Comparison of ENCODE assay signal across 22 cellular contexts in genomic region chr5:142412581-142412980, GRCh38.
DNase-seq lines count a peak whose midpoint lies in the region; ATAC-seq, FAIRE-seq and TF ChIP-seq lines count a peak whose summit lies in the region.
"Had no signal": no experiment of that assay in that cellular context is flagged by ENCODE, and none has a peak within 500 bp of the region (broad histone marks: within the 10 kb centered on the region; RNA-seq: fewer than 3 reads in every experiment).

No MANE protein-coding gene starts in this region.

- intact Hi-C loops in left ventricle myocardium superior (cut with micrococcal nuclease) = no loop called here
- intact Hi-C loops in left cardiac atrium (cut with DNase I) = no loop called here

- H2AFZ ChIP-seq in H1 (ENCODE audit: low read length) (no peak overlapping the region; the same call in 1 of the 2 replicates), neural progenitor cell (replicated peaks) (no peak overlapping the region)

- H2BK5ac ChIP-seq in H1 (ENCODE audit: low read depth, low read length) = no peak overlapping the region

- peaks cover 27% of the 10 kb centered on the region for H3K4me1 Mint-ChIP-seq in neural progenitor cell
- H3K4me1 Mint-ChIP-seq in CD8-positive, alpha-beta memory T cell = no peaks in the 10 kb centered on the region
- H3K4me1 Mint-ChIP-seq: CD14-positive monocyte had no signal

- H3K36me3 ChIP-seq in H1 (ENCODE audit: control insufficient read depth in 2 of 4, insufficient read depth in 4 of 4, low read length in 3 of 4) (no peaks in the 10 kb centered on the region), neural progenitor cell (no peaks in the 10 kb centered on the region)
- no peaks in the 10 kb centered on the region for H3K36me3 ChIP-seq in CD8-positive, alpha-beta memory T cell (ENCODE audit: insufficient read depth, low read length)
- H3K36me3 ChIP-seq: HAP-1 had no signal

- TF ChIP-seq CTCF in H1 (IDR thresholded peaks at IDR 0.05; ENCODE audit: control extremely low read depth in 1 of 3, insufficient read depth in 1 of 3, low read depth in 1 of 3, low read length in 3 of 3) (no peak), neural progenitor cell (IDR thresholded peaks at IDR 0.05) (no peak)

- no peak for TF ChIP-seq EP300 in H1 (IDR thresholded peaks at IDR 0.05; ENCODE audit: borderline replicate concordance in 1 of 2, low read depth in 2 of 2, low read length in 2 of 2)

- H3K4me3 Mint-ChIP-seq in neural progenitor cell = no peak overlapping the region
- H3K4me3 Mint-ChIP-seq in CD8-positive, alpha-beta memory T cell = peak overlapping the region in 1 of 7 donors; percentile 36
- H3K4me3 Mint-ChIP-seq: CD14-positive monocyte had no signal

- H3K27ac ChIP-seq in H1 (ENCODE audit: low read depth, low read length) = no peak overlapping the region; the same call in 1 of the 2 replicates
- H3K27ac ChIP-seq in neural progenitor cell = no peak overlapping the region
- H3K27ac ChIP-seq in CD8-positive, alpha-beta memory T cell (ENCODE audit: low read depth, low read length) = no peak overlapping the region
- H3K27ac ChIP-seq: HL-60, KMS-11 had no signal

- no peak overlapping the region for H2BK20ac ChIP-seq in H1 (ENCODE audit: low read length)

- no peaks in the 10 kb centered on the region for H3F3A ChIP-seq in neural progenitor cell (ENCODE audit: low read depth)

- no peaks in the 10 kb centered on the region for H4K20me1 ChIP-seq in H1 (replicated peaks in 1 of 2; ENCODE audit: control insufficient read depth in 1 of 2, insufficient read depth in 2 of 2, low read length in 2 of 2)
- H4K20me1 ChIP-seq in neural progenitor cell (ENCODE audit: low read depth) = no peaks in the 10 kb centered on the region

- TF ChIP-seq RAD21 in H1 (IDR thresholded peaks at IDR 0.05 in 1 of 2, conservative IDR thresholded peaks at IDR 0.05 in 1 of 2; ENCODE audit: low read depth in 2 of 2, low read length in 2 of 2) = no peak

- H3K4me2 ChIP-seq in H1 (ENCODE audit: insufficient read depth in 1 of 2, low read depth in 2 of 2, low read length in 2 of 2) (no peak overlapping the region), neural progenitor cell (peak overlapping the region; percentile 31)
- H3K4me2 ChIP-seq: KMS-11 had no signal

- no peak overlapping the region for H4K8ac ChIP-seq in H1 (ENCODE audit: extremely low read depth, insufficient read depth, low read length)

- POLR2A ChIA-PET in H1 (lab: Charles Lee; ENCODE audit: partially characterized antibody) = interaction anchor here (0.9 to 2.0 kb wide), 3 partner anchors 45 to 86 kb away, joined by 3 to 7 read pairs (median 4); no protein-coding TSS in a partner anchor
- POLR2A ChIA-PET in CD8-positive, alpha-beta memory T cell (lab: Charles Lee) = no interaction called here

- H3K27ac Mint-ChIP-seq in neural progenitor cell = peak overlapping the region; percentile 16
- no peak overlapping the region for H3K27ac Mint-ChIP-seq in CD8-positive, alpha-beta memory T cell

- no peak overlapping the region for H4K91ac ChIP-seq in H1 (replicated peaks; ENCODE audit: insufficient read length, low read length)

- H3K4me1 ChIP-seq in H1 (replicated peaks in 1 of 4; ENCODE audit: control insufficient read depth in 3 of 4, insufficient read depth in 4 of 4, low read length in 3 of 4) (peaks cover 0 to 7% (median 0%) of the 10 kb centered on the region in 4 experiments; a peak in 2 of 7 replicates), neural progenitor cell (peaks cover 15% of the 10 kb centered on the region)
- no peaks in the 10 kb centered on the region for H3K4me1 ChIP-seq in CD8-positive, alpha-beta memory T cell (ENCODE audit: insufficient read depth, low read length)
- H3K4me1 ChIP-seq: HAP-1 had no signal

- H3K79me1 ChIP-seq in H1 (ENCODE audit: low read depth, low read length) = no peaks in the 10 kb centered on the region

- H3K23me2 ChIP-seq in H1 (ENCODE audit: low read depth, low read length) = no peaks in the 10 kb centered on the region; the same call in 1 of the 2 replicates

- H2BK12ac ChIP-seq in H1 (ENCODE audit: low read depth, low read length) = peak overlapping the region; percentile 10; the same call in 1 of the 2 replicates

- peaks cover 7% of the 10 kb centered on the region for H3K9me3 Mint-ChIP-seq in neural progenitor cell
- H3K9me3 Mint-ChIP-seq in CD8-positive, alpha-beta memory T cell = no peaks in the 10 kb centered on the region
- H3K9me3 Mint-ChIP-seq: CD14-positive monocyte had no signal

- H3K27me3 ChIP-seq in H1 (replicated peaks in 1 of 4; ENCODE audit: control insufficient read depth in 3 of 4, extremely low read depth in 1 of 4, insufficient read depth in 3 of 4, low read length in 3 of 4) (no peaks in the 10 kb centered on the region), neural progenitor cell (no peaks in the 10 kb centered on the region)
- no peaks in the 10 kb centered on the region for H3K27me3 ChIP-seq in CD8-positive, alpha-beta memory T cell (ENCODE audit: insufficient read depth, low read length, poor library complexity, severe bottlenecking)

- no peak for FAIRE-seq in H1 (lab: Jason Lieb, UNC)
- FAIRE-seq: RCC 7860 had no signal

- WGBS in H1 (ENCODE audit: extremely low coverage in 1 of 2, insufficient coverage in 1 of 2, insufficient read length in 1 of 2, insufficient replicate concordance in 2 of 2, low coverage in 1 of 2, low lambda C conversion rate in 2 of 2, missing lambda C conversion rate in 1 of 2), 2 experiments = 95% methylated on average over 5 of the region's 5 CpGs; no CpG with 5 or more reads in 1 of the 2 experiments

- no peaks in the 10 kb centered on the region for H3K79me2 ChIP-seq in H1 (ENCODE audit: control insufficient read depth in 1 of 2, insufficient read depth in 2 of 2, low read length in 2 of 2)
- no peaks in the 10 kb centered on the region for H3K79me2 ChIP-seq in neural progenitor cell (ENCODE audit: low read depth)

- H4K5ac ChIP-seq in H1 (ENCODE audit: insufficient read length, low read depth, low read length) = no peak overlapping the region

- H3K27me3 Mint-ChIP-seq in neural progenitor cell (ENCODE audit: insufficient read depth, low read depth) = peaks cover 5% of the 10 kb centered on the region
- H3K27me3 Mint-ChIP-seq in CD8-positive, alpha-beta memory T cell = peaks cover 0 to 2% of the 10 kb centered on the region in 2 donors

- no peak overlapping the region; the same call in 1 of the 2 replicates for H3K18ac ChIP-seq in H1 (ENCODE audit: extremely low read depth, low read length)

- DNase-seq in left ventricle myocardium superior (no peak), left cardiac atrium (no peak), H1 (ENCODE audit: low read depth in 1 of 2, low spot score in 2 of 2) (no peak), neural progenitor cell (ENCODE audit: low spot score) (no peak), NCI-H82 treated with DMSO at 0.1 percent for 48 hours (lab: John Stamatoyannopoulos, UW; ENCODE audit: unreplicated experiment) (no peak)
- no peak for DNase-seq in activated CD4-positive, alpha-beta T cell treated with anti-CD3 and anti-CD28 coated beads for 1 hour
- no peak for DNase-seq in CD8-positive, alpha-beta memory T cell
- DNase-seq: AML-193, DMS79 treated with DMSO at 0.1 percent for 48 hours, NCI-H1105, NCI-H146, NCI-H2029 treated with DMSO at 0.1 percent for 48 hours, NCI-H226, NCI-H510A treated with DMSO at 0.1 percent for 48 hours, NCI-H774, SW 1271 had no signal

- no peak overlapping the region for H3K4me3 ChIP-seq in H1 (ENCODE audit: extremely low read depth in 1 of 4, insufficient read depth in 2 of 4, low read depth in 3 of 4, low read length in 4 of 4)
- no peak overlapping the region for H3K4me3 ChIP-seq in neural progenitor cell
- no peak overlapping the region for H3K4me3 ChIP-seq in CD8-positive, alpha-beta memory T cell (ENCODE audit: low read length)
- H3K4me3 ChIP-seq: HAP-1 had no signal

- CTCF ChIA-PET in H1 (lab: Charles Lee; ENCODE audit: partially characterized antibody) = interaction anchor here (0.6 to 1.6 kb wide), 6 partner anchors 10 to 925 kb away, joined by 3 to 4 read pairs (median 4); no protein-coding TSS in a partner anchor
- CTCF ChIA-PET in CD8-positive, alpha-beta memory T cell (lab: Charles Lee) = no interaction called here

- no peak overlapping the region for H2BK15ac ChIP-seq in H1 (ENCODE audit: low read length)

- no peak overlapping the region for H3K14ac ChIP-seq in H1 (ENCODE audit: insufficient read length)

- no peak for TF ChIP-seq POLR2A in H1 (IDR thresholded peaks at IDR 0.05; ENCODE audit: control extremely low read depth in 1 of 2, low read depth in 2 of 2, low read length in 2 of 2)

- H3K9ac ChIP-seq in H1 (replicated peaks in 1 of 4; ENCODE audit: extremely low read depth in 1 of 4, low read depth in 3 of 4, low read length in 3 of 4) = no peak overlapping the region
- H3K9ac ChIP-seq in neural progenitor cell = no peak overlapping the region
- H3K9ac ChIP-seq: KMS-11 had no signal

- H3K9me3 ChIP-seq in H1 (ENCODE audit: insufficient read depth in 2 of 2, low read depth in 1 of 2, low read length in 1 of 2) (no peaks in the 10 kb centered on the region), neural progenitor cell (ENCODE audit: low read depth) (no peaks in the 10 kb centered on the region)
- H3K9me3 ChIP-seq in CD8-positive, alpha-beta memory T cell (ENCODE audit: low read length) = no peaks in the 10 kb centered on the region
- H3K9me3 ChIP-seq: HAP-1 had no signal

- H2AK5ac ChIP-seq in H1 (ENCODE audit: low read depth, low read length) = no peak overlapping the region

- ATAC-seq in left ventricle myocardium superior (peak; percentile 31), left cardiac atrium (no peak), GM21723 (IDR thresholded peaks at IDR 0.05; ENCODE audit: unreplicated experiment) (no peak)

- H3K56ac ChIP-seq in H1 (replicated peaks; ENCODE audit: insufficient read length, low read depth, low read length) = no peak overlapping the region

- no peak overlapping the region for H3K23ac ChIP-seq in H1 (ENCODE audit: insufficient read length)

- no peak overlapping the region for H2BK120ac ChIP-seq in H1 (replicated peaks; ENCODE audit: low read depth, low read length)

- H3K36me3 Mint-ChIP-seq in neural progenitor cell = no peaks in the 10 kb centered on the region
- no peaks in the 10 kb centered on the region for H3K36me3 Mint-ChIP-seq in CD8-positive, alpha-beta memory T cell
- H3K36me3 Mint-ChIP-seq: CD14-positive monocyte had no signal

- H3K4ac ChIP-seq in H1 (replicated peaks; ENCODE audit: insufficient read length, low read depth, low read length) = no peak overlapping the region

TF ChIP-seq in H1, 55 proteins besides CTCF, POLR2A, EP300 and RAD21 (continues in another document):
- TF ChIP-seq YY1 (IDR thresholded peaks at IDR 0.05; ENCODE audit: low read depth, low read length) (no peak), SP2 (IDR thresholded peaks at IDR 0.05; ENCODE audit: low read length) (no peak), BRCA1 (IDR thresholded peaks at IDR 0.05; ENCODE audit: low read depth, low read length) (no peak), FOSL1 (IDR thresholded peaks at IDR 0.05; ENCODE audit: insufficient read depth, low read depth, low read length) (no peak), NANOG (IDR thresholded peaks at IDR 0.05; ENCODE audit: insufficient read depth, low read depth, low read length, poor library complexity, severe bottlenecking) (no peak), CHD2 (IDR thresholded peaks at IDR 0.05; ENCODE audit: low read length) (no peak), CBX5 (IDR thresholded peaks at IDR 0.05; ENCODE audit: low read depth, low read length) (no peak), JUN (IDR thresholded peaks at IDR 0.05; ENCODE audit: low read depth, low read length) (no peak)
